In the genomic region with DNA sequence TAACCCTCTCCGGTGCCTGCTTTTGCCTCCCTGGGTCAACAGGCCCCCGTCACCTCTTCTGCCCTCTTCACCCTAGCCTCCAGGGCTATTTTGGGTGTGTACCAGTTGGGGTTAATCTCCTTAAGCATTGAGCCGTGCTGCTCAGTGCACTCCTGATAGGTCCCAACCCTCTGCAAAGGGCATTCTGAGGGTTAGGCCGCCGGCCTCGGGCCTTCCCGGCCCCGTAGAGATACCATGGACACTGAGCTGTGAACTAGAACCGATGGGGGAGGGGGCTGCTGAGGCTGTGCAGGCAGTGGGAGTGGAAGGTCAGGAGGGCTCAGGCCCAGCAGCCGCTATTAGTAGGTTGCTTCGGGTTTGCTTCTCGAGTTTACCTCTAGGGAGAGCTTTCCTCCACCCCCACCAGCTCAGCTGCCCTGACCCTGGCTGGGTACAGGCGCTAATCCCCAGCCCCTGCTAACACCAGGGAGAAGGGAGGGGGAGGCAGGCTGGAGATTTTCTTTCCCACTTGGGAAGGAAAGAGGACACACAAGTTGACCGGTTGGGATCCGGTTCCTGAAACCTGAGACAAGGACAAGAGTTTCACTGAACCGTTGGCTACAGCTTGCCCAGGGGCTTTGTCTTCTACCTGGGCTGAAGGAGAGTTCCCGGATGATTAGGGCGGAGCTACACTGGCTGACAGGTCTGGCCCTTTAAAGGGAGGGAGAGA, we compare ENCODE assay signal across 14 cellular contexts. TPM values are rescaled to one million over a fixed set of nuclear protein-coding genes. Genes with fewer than 3 reads are reported as not detected.
DNase-seq lines count a peak whose midpoint lies in the region; ATAC-seq and TF ChIP-seq lines count a peak whose summit lies in the region.
"Had no signal": no experiment of that assay in that cellular context is flagged by ENCODE, and none has a peak within 500 bp of the region (broad histone marks: within the 10 kb centered on the region; RNA-seq: fewer than 3 reads in every experiment).

No MANE protein-coding gene starts in this region.

- H3K9me3 ChIP-seq in esophagus muscularis mucosa (no peaks in the 10 kb centered on the region), neural progenitor cell (ENCODE audit: low read depth) (no peaks in the 10 kb centered on the region)
- H3K9me3 ChIP-seq: BE2C had no signal

- intact Hi-C loops in esophagus muscularis mucosa (cut with DNase I) = no loop called here

- WGBS in esophagus muscularis mucosa = 36% methylated on average over 12 of the region's 18 CpGs

- peak overlapping the region; percentile 75 for H3K4me3 Mint-ChIP-seq in neural progenitor cell

- H3K9ac ChIP-seq in neural progenitor cell = no peak overlapping the region

- H3K9me3 Mint-ChIP-seq in neural progenitor cell = no peaks in the 10 kb centered on the region

- peaks cover 66% of the 10 kb centered on the region for H3K4me1 Mint-ChIP-seq in neural progenitor cell

- H3F3A ChIP-seq in neural progenitor cell (ENCODE audit: low read depth) = peaks cover 45% of the 10 kb centered on the region

- H3K79me2 ChIP-seq in neural progenitor cell (ENCODE audit: low read depth) = no peaks in the 10 kb centered on the region

- peak overlapping the region; percentile 76 for H3K4me2 ChIP-seq in neural progenitor cell

- H3K36me3 ChIP-seq in esophagus muscularis mucosa (peaks cover 0 to 11% (median 3%) of the 10 kb centered on the region in 4 donors), neural progenitor cell (no peaks in the 10 kb centered on the region)
- H3K36me3 ChIP-seq: BE2C had no signal

- no peaks in the 10 kb centered on the region for H3K36me3 Mint-ChIP-seq in neural progenitor cell

- H4K20me1 ChIP-seq in neural progenitor cell (ENCODE audit: low read depth) = peaks cover 4% of the 10 kb centered on the region

- peak overlapping the region; percentile 96 for H3K27ac Mint-ChIP-seq in neural progenitor cell

- peak overlapping the region; percentile 46 for H2AFZ ChIP-seq in neural progenitor cell (replicated peaks)

- peaks cover 8% of the 10 kb centered on the region for H3K27me3 Mint-ChIP-seq in neural progenitor cell (ENCODE audit: insufficient read depth, low read depth)

- TF ChIP-seq POLR2A in esophagus muscularis mucosa (IDR thresholded peaks at IDR 0.05; ENCODE audit: low read depth) = no peak

- DNase-seq in NCI-H2196 (lab: John Stamatoyannopoulos, UW; ENCODE audit: unreplicated experiment) (peak; percentile 47), esophagus muscularis mucosa (ENCODE audit: extremely low spot score) (no peak), neural progenitor cell (ENCODE audit: low spot score) (peak; percentile 96), KG1 (lab: John Stamatoyannopoulos, UW) (no peak), NOMO-1 treated with DMSO at 0.1 percent for 48 hours (lab: John Stamatoyannopoulos, UW; ENCODE audit: unreplicated experiment) (no peak)
- DNase-seq: BE2C, hypothalamus, NCI-H2081 treated with DMSO at 0.1 percent for 48 hours, SW 1271 had no signal

- peaks cover 6 to 53% (median 51%) of the 10 kb centered on the region in 4 donors for H3K4me1 ChIP-seq in esophagus muscularis mucosa
- peaks cover 41% of the 10 kb centered on the region for H3K4me1 ChIP-seq in neural progenitor cell
- H3K4me1 ChIP-seq: BE2C had no signal

- H3K27ac ChIP-seq in C4-2B (0 out of 2 replicates have a peak overlapping the region, but pooled peaks have one; percentile 11), esophagus muscularis mucosa (replicated peaks in 1 of 4) (peak overlapping the region; percentile 92 to 95 (median 94)), neural progenitor cell (peak overlapping the region; percentile 77)
- H3K27ac ChIP-seq: HL-60 had no signal

- H3K4me3 ChIP-seq in esophagus muscularis mucosa = peak overlapping the region; percentile 74 to 91 (median 82)
- peak overlapping the region; percentile 23 for H3K4me3 ChIP-seq in neural progenitor cell
- H3K4me3 ChIP-seq: GM12878 had no signal

- TF ChIP-seq EP300 in esophagus muscularis mucosa (IDR thresholded peaks at IDR 0.05) = no peak

- no peaks in the 10 kb centered on the region for H3K27me3 ChIP-seq in esophagus muscularis mucosa
- H3K27me3 ChIP-seq in neural progenitor cell = peaks cover under 1% of the 10 kb centered on the region
- H3K27me3 ChIP-seq: BE2C had no signal

- no peak for TF ChIP-seq CTCF in C4-2B (conservative IDR thresholded peaks at IDR 0.05)
- TF ChIP-seq CTCF in esophagus muscularis mucosa (IDR thresholded peaks at IDR 0.05) = no peak
- peak; percentile 30 for TF ChIP-seq CTCF in neural progenitor cell (IDR thresholded peaks at IDR 0.05)

- ATAC-seq in GM21447 (IDR thresholded peaks at IDR 0.05; ENCODE audit: unreplicated experiment) (no peak), HG03342 (IDR thresholded peaks at IDR 0.05; ENCODE audit: unreplicated experiment) (no peak)
- ATAC-seq: GM12878 had no signal

RNA-seq across cellular contexts. Expression of gene LMOD1, which starts 4.8 kb away (rescaled TPM):
- total RNA-seq in esophagus muscularis mucosa (1,000 to 10,000 TPM; 1,021 to 1,618 (median 1,290) TPM), neural progenitor cell (ENCODE audit: low replicate concordance) (0.37 and 1.2 TPM in 2 replicates)

RNA-seq across cellular contexts. Expression of gene TIMM17A, which starts 13.7 kb away (rescaled TPM):
- total RNA-seq in esophagus muscularis mucosa (10 to 100 TPM; 30.7 to 46.1 (median 32.4) TPM), neural progenitor cell (ENCODE audit: low replicate concordance) (34.5 and 50.5 TPM in 2 replicates)

RNA-seq across cellular contexts. Expression of gene RNPEP, which starts 40.9 kb away (rescaled TPM):
- total RNA-seq in esophagus muscularis mucosa (10 to 100 TPM; 33.0 to 49.0 (median 44.0) TPM), neural progenitor cell (ENCODE audit: low replicate concordance) (48.7 and 70.3 TPM in 2 replicates)

RNA-seq across cellular contexts. Expression of gene SHISA4, which starts 52.9 kb away (rescaled TPM):
- total RNA-seq in esophagus muscularis mucosa = 10 to 100 TPM; 20.3 to 31.0 (median 28.5) TPM
- 3.0 and 9.9 TPM in 2 replicates for total RNA-seq in neural progenitor cell (ENCODE audit: low replicate concordance)
- total RNA-seq: GM12878 had no signal

Comparison
In these comparisons a context has a peak if more than half of its experiments do, and no peak if none do; other contexts are left out.
1. H3K27ac ChIP-seq: peak in every context shown above with its lines; median percentile 94 in esophagus muscularis mucosa; 77 in neural progenitor cell; 11 in C4-2B.
2. DNase-seq: peak in NCI-H2196 (single experiment) and neural progenitor cell (single experiment); none in esophagus muscularis mucosa (single experiment), KG1 (single experiment) and NOMO-1 treated with DMSO at 0.1 percent for 48 hours (single experiment).
3. RNA of gene LMOD1, which starts 4.8 kb away (total RNA-seq): 1,021 to 1,618 TPM in esophagus muscularis mucosa; 0.37 to 1.2 TPM in neural progenitor cell; every median in the first group is over 100 times any median in the second.